Comparison of ENCODE assay signal across 16 cellular contexts in genomic region chr3:40911928-40912327, GRCh38.
DNase-seq lines count a peak whose midpoint lies in the region; ATAC-seq and TF ChIP-seq lines count a peak whose summit lies in the region.
"Had no signal": no experiment of that assay in that cellular context is flagged by ENCODE, and none has a peak within 500 bp of the region (broad histone marks: within the 10 kb centered on the region; RNA-seq: fewer than 3 reads in every experiment).

No MANE protein-coding gene starts in this region.

- TF ChIP-seq CTCF in LNCaP clone FGC (IDR thresholded peaks at IDR 0.05; ENCODE audit: control insufficient read depth, extremely low read depth, insufficient read depth): no peak

- H3K4me3 Mint-ChIP-seq in activated naive CD4-positive, alpha-beta T cell treated with anti-CD3 and anti-CD28 coated beads, Interleukin-2, amount 10 ng/mL, durations not matched to agents 7 days and 5 days: no peak overlapping the region
- H3K4me3 Mint-ChIP-seq: B cell, WTC11 had no signal

- H3K9me3 ChIP-seq in mucosa of rectum (ENCODE audit: control insufficient read depth in 2 of 2, low read length in 2 of 2): no peaks in the 10 kb centered on the region

- H3K27ac Mint-ChIP-seq in activated naive CD4-positive, alpha-beta T cell treated with anti-CD3 and anti-CD28 coated beads, Interleukin-2, amount 10 ng/mL, durations not matched to agents 7 days and 5 days: no peak overlapping the region
- H3K27ac Mint-ChIP-seq: B cell, WTC11 had no signal

- CTCF ChIA-PET in activated naive CD4-positive, alpha-beta T cell treated with anti-CD3 and anti-CD28 coated beads, Interleukin-2, amount 10 ng/mL, durations not matched to agents 7 days and 5 days (lab: Charles Lee): no interaction called here

- H3K4me1 ChIP-seq in mucosa of rectum (ENCODE audit: control insufficient read depth in 2 of 2, insufficient read depth in 2 of 2, low read length in 2 of 2): peaks cover 10 to 22% of the 10 kb centered on the region in 2 donors
- H3K4me1 ChIP-seq: parathyroid adenoma had no signal

- no peaks in the 10 kb centered on the region for H3K36me3 Mint-ChIP-seq in activated naive CD4-positive, alpha-beta T cell treated with anti-CD3 and anti-CD28 coated beads, Interleukin-2, amount 10 ng/mL, durations not matched to agents 7 days and 5 days
- H3K36me3 Mint-ChIP-seq: WTC11 had no signal

- H3K27ac ChIP-seq in mucosa of rectum (ENCODE audit: low read depth in 2 of 2, low read length in 2 of 2): peak overlapping the region; percentile 4 to 11
- H3K27ac ChIP-seq: epithelial cell of prostate, parathyroid adenoma had no signal

- DNase-seq in LNCaP clone FGC (ENCODE audit: low read depth) (peak; percentile 18), HCEC 1CT (no peak), NCI-H2227 (lab: John Stamatoyannopoulos, UW; ENCODE audit: unreplicated experiment) (no peak)
- no peak for DNase-seq in stimulated activated CD4-positive, alpha-beta T cell treated with anti-CD3 and anti-CD28 coated beads, Interleukin-4, amount 100 ng/mL, for 1 hour
- DNase-seq in activated naive CD4-positive, alpha-beta T cell treated with anti-CD3 and anti-CD28 coated beads, Interleukin-2, amount 10 ng/mL, durations not matched to agents 7 days and 5 days: no peak
- DNase-seq: activated effector memory CD4-positive, alpha-beta T cell treated with Interleukin-2 at 50 U/mL for 16 hours; aorta; MM.1S; NCI-H2029 treated with DMSO at 0.1 percent for 48 hours had no signal

- no peaks in the 10 kb centered on the region for H3K27me3 Mint-ChIP-seq in activated naive CD4-positive, alpha-beta T cell treated with anti-CD3 and anti-CD28 coated beads, Interleukin-2, amount 10 ng/mL, durations not matched to agents 7 days and 5 days

- H3K27me3 ChIP-seq in mucosa of rectum (ENCODE audit: control insufficient read depth in 2 of 2, insufficient read depth in 2 of 2, low read length in 2 of 2): no peaks in the 10 kb centered on the region

- no peaks in the 10 kb centered on the region for H3K36me3 ChIP-seq in mucosa of rectum (ENCODE audit: control insufficient read depth in 2 of 2, insufficient read depth in 2 of 2, low read length in 2 of 2)

- H3K4me3 ChIP-seq in LNCaP clone FGC (ENCODE audit: low read depth, low read length) (no peak overlapping the region), mucosa of rectum (ENCODE audit: low read length in 2 of 2) (peak overlapping the region; percentile 5 to 9)

- ATAC-seq in GM19025 (IDR thresholded peaks at IDR 0.05; ENCODE audit: low read depth, unreplicated experiment) (peak; percentile 52), HG02763 (IDR thresholded peaks at IDR 0.05; ENCODE audit: unreplicated experiment) (peak; percentile 40)
- ATAC-seq: WTC11 had no signal

- H3K9me3 Mint-ChIP-seq in activated naive CD4-positive, alpha-beta T cell treated with anti-CD3 and anti-CD28 coated beads, Interleukin-2, amount 10 ng/mL, durations not matched to agents 7 days and 5 days: no peaks in the 10 kb centered on the region
- H3K9me3 Mint-ChIP-seq: WTC11 had no signal

- H3K4me1 Mint-ChIP-seq in activated naive CD4-positive, alpha-beta T cell treated with anti-CD3 and anti-CD28 coated beads, Interleukin-2, amount 10 ng/mL, durations not matched to agents 7 days and 5 days: no peaks in the 10 kb centered on the region
- H3K4me1 Mint-ChIP-seq: B cell had no signal

- H3K9ac ChIP-seq in mucosa of rectum (ENCODE audit: low read depth in 1 of 2, low read length in 2 of 2): no peak overlapping the region
- H3K9ac ChIP-seq: parathyroid adenoma had no signal
